In genomic region chr9:96417051-96417586, GRCh38 we compare ENCODE assay signal across 1 cellular context.
TF ChIP-seq lines count a peak whose summit lies in the region.

No MANE protein-coding gene starts in this region.

TF ChIP-seq in K562, 482 proteins besides CTCF, POLR2A, EP300 and RAD21 (continued from another document and continues in another):
- TF ChIP-seq ILF3 (IDR thresholded peaks at IDR 0.05; ENCODE audit: borderline replicate concordance) (no peak), NEUROD1 (IDR thresholded peaks at IDR 0.05; ENCODE audit: borderline replicate concordance, low read depth, low read length, partially characterized antibody) (peak; percentile 33), MTA3 (IDR thresholded peaks at IDR 0.05; ENCODE audit: borderline replicate concordance) (peak; percentile 46; the same call in 1 of the 2 replicates), LARP7 (IDR thresholded peaks at IDR 0.05) (no peak), GABPA (tag; conservative IDR thresholded peaks at IDR 0.05; ENCODE audit: low read depth) (peak; percentile 74), CEBPG (CRISPR knock-in tag; IDR thresholded peaks at IDR 0.05) (no peak), CEBPG (tag; conservative IDR thresholded peaks at IDR 0.05 in 1 of 2, IDR thresholded peaks at IDR 0.05 in 1 of 2) (no peak), ZBTB1 (CRISPR knock-in tag; IDR thresholded peaks at IDR 0.05; ENCODE audit: borderline replicate concordance, low read depth) (peak; percentile 31; the same call in 1 of the 2 replicates), RAD51 (IDR thresholded peaks at IDR 0.05; ENCODE audit: borderline replicate concordance, low read depth) (peak; percentile 97), FOXP1 (CRISPR knock-in tag; IDR thresholded peaks at IDR 0.05) (0 out of 2 replicates have a peak, but pooled peaks have one; percentile 26), ARID3B (CRISPR knock-in tag; IDR thresholded peaks at IDR 0.05; ENCODE audit: borderline replicate concordance) (no peak), THAP12 (CRISPR knock-in tag; IDR thresholded peaks at IDR 0.05) (peak; percentile 51; the same call in 1 of the 2 replicates), ATF3 (IDR thresholded peaks at IDR 0.05) (peak; percentile 87), ATF3 (CRISPR knock-in tag; conservative IDR thresholded peaks at IDR 0.05) (no peak), MCM3 (IDR thresholded peaks at IDR 0.05) (no peak), PHF8 (IDR thresholded peaks at IDR 0.05; ENCODE audit: borderline replicate concordance, low read length) (peak; percentile 39; the same call in 1 of the 2 replicates), ZNF316 (IDR thresholded peaks at IDR 0.05) (no peak), HBP1 (CRISPR knock-in tag; IDR thresholded peaks at IDR 0.05) (peak; percentile 60; the same call in 1 of the 2 replicates), ZNF830 (CRISPR knock-in tag; IDR thresholded peaks at IDR 0.05) (0 out of 2 replicates have a peak, but pooled peaks have one; percentile 34), RBBP5 (IDR thresholded peaks at IDR 0.05; ENCODE audit: borderline replicate concordance, insufficient read depth, low read length, poor library complexity, severe bottlenecking) (peak; percentile 37), ZBTB7A (IDR thresholded peaks at IDR 0.05; ENCODE audit: borderline replicate concordance, control insufficient read depth, low read depth, low read length) (peak; percentile 55; the same call in 1 of the 2 replicates), SMAD4 (CRISPR knock-in tag; conservative IDR thresholded peaks at IDR 0.05) (peak; percentile 78), USF1 (CRISPR knock-in tag; IDR thresholded peaks at IDR 0.05) (peak; percentile 97), CAMTA2 (CRISPR knock-in tag; conservative IDR thresholded peaks at IDR 0.05) (no peak), CBX1 (IDR thresholded peaks at IDR 0.05; ENCODE audit: low read depth) (no peak), ZSCAN29 (IDR thresholded peaks at IDR 0.05) (no peak), MED1 (CRISPR knock-in tag; IDR thresholded peaks at IDR 0.05; ENCODE audit: borderline replicate concordance) (no peak), XRCC5 (IDR thresholded peaks at IDR 0.05; ENCODE audit: low read depth, low read length) (no peak), SNAPC5 (CRISPR knock-in tag; IDR thresholded peaks at IDR 0.05) (no peak), USF2 (CRISPR knock-in tag; IDR thresholded peaks at IDR 0.05) (peak; percentile 98), OTX1 (CRISPR knock-in tag; IDR thresholded peaks at IDR 0.05) (peak; percentile 79; the same call in 1 of the 2 replicates), HMGN3 (IDR thresholded peaks at IDR 0.05; ENCODE audit: borderline replicate concordance, extremely low read depth, insufficient read length, low read depth, low read length) (peak; percentile 57), THRB (CRISPR knock-in tag; conservative IDR thresholded peaks at IDR 0.05) (peak; percentile 82; the same call in 1 of the 2 replicates), ZNF239 (CRISPR knock-in tag; IDR thresholded peaks at IDR 0.05) (peak; percentile 49; the same call in 1 of the 2 replicates), ELK3 (CRISPR knock-in tag; IDR thresholded peaks at IDR 0.05) (no peak), HOMEZ (CRISPR knock-in tag; IDR thresholded peaks at IDR 0.05) (0 out of 2 replicates have a peak, but pooled peaks have one; percentile 29), ZMIZ1 (IDR thresholded peaks at IDR 0.05; ENCODE audit: low read depth in 2 of 2, low read length in 2 of 2) (0 out of 4 replicates have a peak, but pooled peaks of 1 of the 2 experiments have one; percentile 21), POLR2B (IDR thresholded peaks at IDR 0.05; ENCODE audit: low read depth, partially characterized antibody) (peak; percentile 15), NKRF (IDR thresholded peaks at IDR 0.05; ENCODE audit: borderline replicate concordance) (peak; percentile 93), NONO (IDR thresholded peaks at IDR 0.05; ENCODE audit: low read depth in 2 of 2, low read length in 1 of 2) (no peak), GABPB1 (CRISPR knock-in tag; IDR thresholded peaks at IDR 0.05) (peak; percentile 72; the same call in 1 of the 2 replicates)
